2 cellular contexts compared by ENCODE assay signal in the genomic region with DNA sequence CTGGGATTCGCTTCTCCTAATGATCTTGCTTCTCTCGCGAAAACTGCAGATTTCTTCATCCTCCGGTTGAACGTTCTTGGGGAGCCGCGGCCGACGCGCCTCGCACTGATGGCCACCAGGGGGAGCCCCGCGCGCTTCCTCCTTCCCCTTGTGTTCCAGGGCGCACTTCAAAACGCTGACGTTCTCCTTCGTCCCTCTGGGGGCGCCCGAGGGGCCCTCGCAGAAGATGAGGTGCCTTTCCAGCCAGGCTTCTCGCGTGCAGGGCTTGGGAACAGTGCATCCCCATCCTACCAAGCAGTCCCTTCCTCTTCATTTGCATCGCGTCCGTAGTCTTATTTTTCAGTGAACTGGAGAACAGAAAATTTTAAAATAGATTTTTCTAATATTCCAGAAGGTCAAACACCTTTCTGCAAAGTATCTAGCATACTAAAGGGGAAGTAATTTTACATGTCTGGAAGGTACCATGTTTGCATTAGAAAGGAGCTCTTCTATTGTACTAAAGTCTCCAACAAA.
TF ChIP-seq lines count a peak whose summit lies in the region.

No MANE protein-coding gene starts in this region.

TF ChIP-seq in A549, 52 proteins besides CTCF, POLR2A, EP300 and RAD21:
- TF ChIP-seq, protein P1, sequence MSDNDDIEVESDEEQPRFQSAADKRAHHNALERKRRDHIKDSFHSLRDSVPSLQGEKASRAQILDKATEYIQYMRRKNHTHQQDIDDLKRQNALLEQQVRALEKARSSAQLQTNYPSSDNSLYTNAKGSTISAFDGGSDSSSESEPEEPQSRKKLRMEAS (IDR thresholded peaks at IDR 0.05): peak; percentile 47; the same call in 1 of the 2 replicates
- TF ChIP-seq EHF (CRISPR knock-in tag; IDR thresholded peaks at IDR 0.05) (no peak), SMC3 (IDR thresholded peaks at IDR 0.05) (peak; percentile 97), JUN (IDR thresholded peaks at IDR 0.05) (0 out of 5 replicates have a peak, but pooled peaks of 1 of the 2 experiments have one; percentile 27)
TF ChIP-seq in A549: peak in this region for 3.

TF ChIP-seq in K562, 482 proteins besides CTCF, POLR2A, EP300 and RAD21:
- TF ChIP-seq ATF7 (IDR thresholded peaks at IDR 0.05) (0 out of 2 replicates have a peak, but pooled peaks have one; percentile 39), TOE1 (IDR thresholded peaks at IDR 0.05; ENCODE audit: borderline replicate concordance) (0 out of 2 replicates have a peak, but pooled peaks have one; percentile 26), TOE1 (CRISPR knock-in tag; IDR thresholded peaks at IDR 0.05; ENCODE audit: borderline replicate concordance, low read depth) (no peak), ZNF699 (CRISPR knock-in tag; IDR thresholded peaks at IDR 0.05; ENCODE audit: insufficient replicate concordance) (no peak), MYNN (IDR thresholded peaks at IDR 0.05) (no peak), MYNN (CRISPR knock-in tag; IDR thresholded peaks at IDR 0.05) (no peak), ATF1 (CRISPR knock-in tag; IDR thresholded peaks at IDR 0.05) (no peak), ATF1 (tag; IDR thresholded peaks at IDR 0.05) (peak; percentile 53), RBBP5 (IDR thresholded peaks at IDR 0.05; ENCODE audit: borderline replicate concordance, insufficient read depth, low read length, poor library complexity, severe bottlenecking) (no peak), POU5F1 (IDR thresholded peaks at IDR 0.05; ENCODE audit: borderline replicate concordance, low read depth, low read length, partially characterized antibody) (no peak), DEAF1 (CRISPR knock-in tag; IDR thresholded peaks at IDR 0.05) (peak; percentile 59), ZNF717 (CRISPR knock-in tag; IDR thresholded peaks at IDR 0.05) (no peak), MAFK (IDR thresholded peaks at IDR 0.05; ENCODE audit: low read length) (no peak), RFX1 (IDR thresholded peaks at IDR 0.05) (no peak), XRCC5 (IDR thresholded peaks at IDR 0.05; ENCODE audit: low read depth, low read length) (peak; percentile 88; the same call in 1 of the 2 replicates), KLF16 (IDR thresholded peaks at IDR 0.05) (0 out of 2 replicates have a peak, but pooled peaks have one; percentile 45), NONO (IDR thresholded peaks at IDR 0.05; ENCODE audit: low read depth in 2 of 2, low read length in 1 of 2) (no peak), FOXP1 (CRISPR knock-in tag; IDR thresholded peaks at IDR 0.05) (no peak), CTBP1 (IDR thresholded peaks at IDR 0.05; ENCODE audit: borderline replicate concordance) (peak; percentile 71), FOXM1 (IDR thresholded peaks at IDR 0.05; ENCODE audit: low read depth) (no peak), FOXM1 (CRISPR knock-in tag; IDR thresholded peaks at IDR 0.05; ENCODE audit: low read depth) (no peak), ZBTB49 (CRISPR knock-in tag; IDR thresholded peaks at IDR 0.05; ENCODE audit: borderline replicate concordance) (no peak), ETV1 (tag; conservative IDR thresholded peaks at IDR 0.05; ENCODE audit: low read depth) (peak; percentile 58), CREB1 (IDR thresholded peaks at IDR 0.05) (peak; percentile 54; the same call in 1 of the 2 replicates), CREB1 (CRISPR knock-in tag; IDR thresholded peaks at IDR 0.05) (peak; percentile 76), JUND (IDR thresholded peaks at IDR 0.05; ENCODE audit: borderline replicate concordance, low read depth, low read length) (peak; percentile 48), JUND (tag; IDR thresholded peaks at IDR 0.05; ENCODE audit: borderline replicate concordance, low read depth, low read length) (peak; percentile 37; the same call in 1 of the 3 replicates), RCOR1 (IDR thresholded peaks at IDR 0.05; ENCODE audit: borderline replicate concordance in 1 of 2, low read depth in 2 of 2, low read length in 2 of 2) (peak in 1 of 2 experiments; percentile 62; a peak in 1 of 4 replicates), CBX3 (IDR thresholded peaks at IDR 0.05; ENCODE audit: borderline replicate concordance in 1 of 2, low read length in 2 of 2) (no peak), ESRRA (IDR thresholded peaks at IDR 0.05; ENCODE audit: borderline replicate concordance, low read depth) (no peak), CCAR2 (IDR thresholded peaks at IDR 0.05; ENCODE audit: low read depth, low read length) (no peak), SMC3 (conservative IDR thresholded peaks at IDR 0.05; ENCODE audit: insufficient read depth, low read depth, low read length) (peak; percentile 89), YY1 (IDR thresholded peaks at IDR 0.05; ENCODE audit: borderline replicate concordance in 1 of 3, control insufficient read depth in 1 of 3, extremely low read depth in 1 of 3, insufficient read depth in 3 of 3, insufficient read length in 1 of 3, insufficient replicate concordance in 2 of 3, low read depth in 1 of 3, low read length in 2 of 3) (peak in 1 of 3 experiments; percentile 15), ZNF133 (CRISPR knock-in tag; IDR thresholded peaks at IDR 0.05) (no peak), RB1 (IDR thresholded peaks at IDR 0.05; ENCODE audit: low read depth) (peak; percentile 70; the same call in 1 of the 2 replicates), CEBPB (tag; IDR thresholded peaks at IDR 0.05) (0 out of 2 replicates have a peak, but pooled peaks have one; percentile 33), ZNF431 (CRISPR knock-in tag; IDR thresholded peaks at IDR 0.05) (no peak), STAG1 (CRISPR knock-in tag; IDR thresholded peaks at IDR 0.05; ENCODE audit: borderline replicate concordance) (peak; percentile 76), SPI1 (IDR thresholded peaks at IDR 0.05; ENCODE audit: borderline replicate concordance, low read depth, low read length) (peak; percentile 46; the same call in 1 of the 2 replicates), CREM (IDR thresholded peaks at IDR 0.05; ENCODE audit: low read depth) (peak; percentile 86)
- TF ChIP-seq, protein P2, sequence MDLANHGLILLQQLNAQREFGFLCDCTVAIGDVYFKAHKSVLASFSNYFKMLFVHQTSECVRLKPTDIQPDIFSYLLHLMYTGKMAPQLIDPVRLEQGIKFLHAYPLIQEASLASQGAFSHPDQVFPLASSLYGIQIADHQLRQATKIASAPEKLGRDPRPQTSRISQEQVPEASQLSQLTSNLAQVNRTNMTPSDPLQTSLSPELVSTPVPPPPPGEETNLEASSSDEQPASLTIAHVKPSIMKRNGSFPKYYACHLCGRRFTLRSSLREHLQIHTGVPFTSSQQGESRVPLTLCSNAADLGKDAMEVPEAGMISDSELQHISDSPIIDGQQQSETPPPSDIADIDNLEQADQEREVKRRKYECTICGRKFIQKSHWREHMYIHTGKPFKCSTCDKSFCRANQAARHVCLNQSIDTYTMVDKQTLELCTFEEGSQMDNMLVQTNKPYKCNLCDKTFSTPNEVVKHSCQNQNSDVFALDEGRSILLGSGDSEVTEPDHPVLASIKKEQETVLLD (IDR thresholded peaks at IDR 0.05): no peak
- TF ChIP-seq, protein P3, sequence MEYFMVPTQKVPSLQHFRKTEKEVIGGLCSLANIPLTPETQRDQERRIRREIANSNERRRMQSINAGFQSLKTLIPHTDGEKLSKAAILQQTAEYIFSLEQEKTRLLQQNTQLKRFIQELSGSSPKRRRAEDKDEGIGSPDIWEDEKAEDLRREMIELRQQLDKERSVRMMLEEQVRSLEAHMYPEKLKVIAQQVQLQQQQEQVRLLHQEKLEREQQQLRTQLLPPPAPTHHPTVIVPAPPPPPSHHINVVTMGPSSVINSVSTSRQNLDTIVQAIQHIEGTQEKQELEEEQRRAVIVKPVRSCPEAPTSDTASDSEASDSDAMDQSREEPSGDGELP (CRISPR knock-in tag; IDR thresholded peaks at IDR 0.05; ENCODE audit: borderline replicate concordance): peak; percentile 39; the same call in 1 of the 2 replicates
- TF ChIP-seq, protein P4, sequence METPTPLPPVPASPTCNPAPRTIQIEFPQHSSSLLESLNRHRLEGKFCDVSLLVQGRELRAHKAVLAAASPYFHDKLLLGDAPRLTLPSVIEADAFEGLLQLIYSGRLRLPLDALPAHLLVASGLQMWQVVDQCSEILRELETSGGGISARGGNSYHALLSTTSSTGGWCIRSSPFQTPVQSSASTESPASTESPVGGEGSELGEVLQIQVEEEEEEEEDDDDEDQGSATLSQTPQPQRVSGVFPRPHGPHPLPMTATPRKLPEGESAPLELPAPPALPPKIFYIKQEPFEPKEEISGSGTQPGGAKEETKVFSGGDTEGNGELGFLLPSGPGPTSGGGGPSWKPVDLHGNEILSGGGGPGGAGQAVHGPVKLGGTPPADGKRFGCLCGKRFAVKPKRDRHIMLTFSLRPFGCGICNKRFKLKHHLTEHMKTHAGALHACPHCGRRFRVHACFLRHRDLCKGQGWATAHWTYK (CRISPR knock-in tag; IDR thresholded peaks at IDR 0.05): no peak
- TF ChIP-seq, protein P5, sequence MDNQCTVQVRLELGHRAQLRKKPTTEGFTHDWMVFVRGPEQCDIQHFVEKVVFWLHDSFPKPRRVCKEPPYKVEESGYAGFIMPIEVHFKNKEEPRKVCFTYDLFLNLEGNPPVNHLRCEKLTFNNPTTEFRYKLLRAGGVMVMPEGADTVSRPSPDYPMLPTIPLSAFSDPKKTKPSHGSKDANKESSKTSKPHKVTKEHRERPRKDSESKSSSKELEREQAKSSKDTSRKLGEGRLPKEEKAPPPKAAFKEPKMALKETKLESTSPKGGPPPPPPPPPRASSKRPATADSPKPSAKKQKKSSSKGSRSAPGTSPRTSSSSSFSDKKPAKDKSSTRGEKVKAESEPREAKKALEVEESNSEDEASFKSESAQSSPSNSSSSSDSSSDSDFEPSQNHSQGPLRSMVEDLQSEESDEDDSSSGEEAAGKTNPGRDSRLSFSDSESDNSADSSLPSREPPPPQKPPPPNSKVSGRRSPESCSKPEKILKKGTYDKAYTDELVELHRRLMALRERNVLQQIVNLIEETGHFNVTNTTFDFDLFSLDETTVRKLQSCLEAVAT (IDR thresholded peaks at IDR 0.05): peak in 1 of 2 experiments; percentile 36; a peak in 1 of 4 replicates
